In the genomic region with DNA sequence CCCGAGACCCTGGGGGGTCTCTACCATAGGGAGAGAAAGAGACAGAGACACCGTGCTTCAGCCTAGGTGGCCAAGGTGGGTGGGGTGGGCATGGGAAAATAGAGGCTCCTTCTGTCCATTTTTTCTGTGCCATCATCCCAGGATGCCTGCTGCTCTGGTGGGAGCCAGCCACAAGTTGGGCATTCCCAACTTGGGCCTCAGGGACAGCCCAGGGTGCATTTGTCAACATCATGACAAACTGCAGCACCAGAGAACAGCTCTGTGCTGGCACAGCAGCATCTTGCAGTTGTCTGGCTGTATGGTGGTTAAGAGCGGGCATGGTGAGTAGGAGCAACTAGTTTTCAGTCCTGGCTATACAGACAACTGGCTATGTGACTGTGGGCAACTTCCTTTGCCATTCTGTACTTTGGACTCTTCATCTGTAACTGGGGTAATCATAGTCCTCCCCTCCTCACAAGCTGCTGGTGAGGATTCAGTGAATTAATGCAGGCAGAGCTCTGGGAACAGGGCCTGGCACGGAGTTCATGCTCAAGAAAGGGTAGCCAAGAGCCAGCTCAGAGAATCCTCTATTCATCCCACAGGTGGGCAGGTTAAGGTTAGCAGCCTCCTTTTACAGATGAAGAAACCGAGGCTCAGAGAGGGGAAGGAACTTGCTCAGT, we compare ENCODE assay signal across 12 cellular contexts.
DNase-seq lines count a peak whose midpoint lies in the region; ATAC-seq, FAIRE-seq and TF ChIP-seq lines count a peak whose summit lies in the region.
"Had no signal": no experiment of that assay in that cellular context is flagged by ENCODE, and none has a peak within 500 bp of the region (broad histone marks: within the 10 kb centered on the region; RNA-seq: fewer than 3 reads in every experiment).

No MANE protein-coding gene starts in this region.

- POLR2A ChIA-PET in HepG2 (lab: Yijun Ruan, JAX) (interaction anchor here (0.9 to 1.2 kb wide), 4 partner anchors 15 to 187 kb away, joined by 3 to 4 read pairs (median 3); a partner anchor contains a TSS), SK-N-SH (lab: Yijun Ruan, JAX) (no interaction called here)

- H3K4me3 ChIP-seq in GM23338 = peak overlapping the region; percentile 69; the same call in 1 of the 2 replicates
- peak overlapping the region in 1 of 2 donors; percentile 81 for H3K4me3 ChIP-seq in ascending aorta
- H3K4me3 ChIP-seq in HepG2 (replicated peaks in 1 of 3; ENCODE audit: insufficient read depth in 1 of 3, low read depth in 2 of 3, low read length in 3 of 3) = no peak overlapping the region
- no peak overlapping the region for H3K4me3 ChIP-seq in skeletal muscle tissue (ENCODE audit: low read length in 3 of 3)
- no peak overlapping the region for H3K4me3 ChIP-seq in SK-N-SH (ENCODE audit: low read depth in 2 of 2, low read length in 1 of 2)

- DNase-seq in GM23338 (ENCODE audit: low spot score) = no peak
- peak in 1 of 2 donors; percentile 56 for DNase-seq in ascending aorta (ENCODE audit: low spot score in 2 of 2)
- DNase-seq in HepG2 (ENCODE audit: low spot score) = no peak
- no peak for DNase-seq in LoVo (ENCODE audit: low spot score)
- DNase-seq in SK-N-SH = no peak
- no peak for DNase-seq in D721Med (ENCODE audit: insufficient read length, low spot score)
- DNase-seq in hippocampal formation (lab: John Stamatoyannopoulos, UW) = no peak
- DNase-seq: NCI-H1436 treated with DMSO at 0.1 percent for 48 hours had no signal

- H3K9me3 Mint-ChIP-seq in GM23338 = no peaks in the 10 kb centered on the region
- H3K9me3 Mint-ChIP-seq: activated naive CD4-positive, alpha-beta T cell treated with anti-CD3 and anti-CD28 coated beads, Interleukin-2, amount 50 U/mL, for 72 hours had no signal

- no peak for TF ChIP-seq CTCF in GM23338 (conservative IDR thresholded peaks at IDR 0.05; ENCODE audit: low read depth in 2 of 2)
- no peak for TF ChIP-seq CTCF in ascending aorta (IDR thresholded peaks at IDR 0.05)
- no peak for TF ChIP-seq CTCF in HepG2 (CRISPR knock-in tag; IDR thresholded peaks at IDR 0.05)
- TF ChIP-seq CTCF in SK-N-SH (IDR thresholded peaks at IDR 0.05) = no peak
- no peak for TF ChIP-seq CTCF in D721Med (IDR thresholded peaks at IDR 0.05; ENCODE audit: insufficient read depth, missing control alignments)

- no peak overlapping the region; the same call in 1 of the 2 replicates for H3K27ac Mint-ChIP-seq in GM23338

- TF ChIP-seq EP300 in HepG2 (IDR thresholded peaks at IDR 0.05; ENCODE audit: low read depth in 2 of 2, low read length in 2 of 2) = no peak
- no peak for TF ChIP-seq EP300 in HepG2 (CRISPR knock-in tag; IDR thresholded peaks at IDR 0.05; ENCODE audit: borderline replicate concordance)
- no peak for TF ChIP-seq EP300 in SK-N-SH (IDR thresholded peaks at IDR 0.05; ENCODE audit: borderline replicate concordance in 1 of 2, low read depth in 1 of 2, low read length in 1 of 2)

- no peaks in the 10 kb centered on the region for H3F3A ChIP-seq in GM23338 (replicated peaks; ENCODE audit: low read depth)
- H3F3A ChIP-seq in SK-N-SH (replicated peaks; ENCODE audit: insufficient read depth) = no peaks in the 10 kb centered on the region

- H3K4me1 Mint-ChIP-seq in GM23338 = peaks cover 22% of the 10 kb centered on the region

- in situ Hi-C loops in HepG2 (cut with HindIII; ENCODE audit: extremely low pct_ligation_motif_present, low pct_unique_long_range_greater_than_20kb) = no loop called here

- peaks cover 2% of the 10 kb centered on the region for H3K27me3 Mint-ChIP-seq in GM23338 (ENCODE audit: insufficient read depth, low read depth, poor library complexity)

- H3K36me3 Mint-ChIP-seq in GM23338 (ENCODE audit: low read depth) = no peaks in the 10 kb centered on the region
- H3K36me3 Mint-ChIP-seq: activated naive CD4-positive, alpha-beta T cell treated with anti-CD3 and anti-CD28 coated beads, Interleukin-2, amount 50 U/mL, for 72 hours had no signal

- no TSS peak for BruUV-seq in HepG2 (replicated peaks; lab: Mats Ljungman, UMichigan)

- TF ChIP-seq POLR2A in HepG2 (IDR thresholded peaks at IDR 0.05; ENCODE audit: insufficient read depth in 1 of 2, low read depth in 2 of 2, low read length in 2 of 2) = no peak

- no peak overlapping the region for H3K27ac ChIP-seq in GM23338 (ENCODE audit: low read depth)
- H3K27ac ChIP-seq in ascending aorta = peak overlapping the region; percentile 94 to 97
- H3K27ac ChIP-seq in HepG2 (ENCODE audit: extremely low read length, insufficient read depth, low read length) = no peak overlapping the region
- H3K27ac ChIP-seq in skeletal muscle tissue (ENCODE audit: low read depth, low read length) = peak overlapping the region; percentile 84
- H3K27ac ChIP-seq in SK-N-SH (ENCODE audit: low read depth in 2 of 2, low read length in 1 of 2) = no peak overlapping the region

- intact Hi-C loops in ascending aorta (cut with DNase I) (no loop called here), HepG2 (cut with micrococcal nuclease; ENCODE audit: unreplicated experiment) (loop anchor here (2.0 kb wide), 1 partner anchor 15 kb away; no protein-coding TSS in a partner anchor)

- no peak overlapping the region for H3K9ac ChIP-seq in HepG2 (ENCODE audit: insufficient read depth, low read depth, low read length)
- peak overlapping the region in 2 of 3 donors; percentile 3 to 86 for H3K9ac ChIP-seq in skeletal muscle tissue (ENCODE audit: low read depth in 1 of 3, low read length in 3 of 3)
- no peak overlapping the region for H3K9ac ChIP-seq in SK-N-SH

- ATAC-seq in GM23338 (no peak), HepG2 (no peak)
- ATAC-seq: activated naive CD4-positive, alpha-beta T cell treated with anti-CD3 and anti-CD28 coated beads, Interleukin-2, amount 50 U/mL, for 72 hours had no signal

- H2AFZ ChIP-seq in GM23338 = no peak overlapping the region; the same call in 1 of the 2 replicates
- no peak overlapping the region for H2AFZ ChIP-seq in HepG2 (ENCODE audit: low read length)
- no peak overlapping the region for H2AFZ ChIP-seq in SK-N-SH (ENCODE audit: low read depth)

- H4K20me1 ChIP-seq in GM23338 (replicated peaks; ENCODE audit: insufficient read depth) = no peaks in the 10 kb centered on the region
- no peaks in the 10 kb centered on the region for H4K20me1 ChIP-seq in HepG2 (ENCODE audit: insufficient read depth, low read length)
- H4K20me1 ChIP-seq in SK-N-SH (ENCODE audit: insufficient read depth) = no peaks in the 10 kb centered on the region

- 92% methylated on average over 4 of the region's 5 CpGs for WGBS in HepG2 (ENCODE audit: low lambda C conversion rate)
- 87% methylated on average over 4 of the region's 5 CpGs for WGBS in SK-N-SH (ENCODE audit: low lambda C conversion rate)

- H3K4me3 Mint-ChIP-seq in GM23338 = peak overlapping the region; percentile 73; the same call in 1 of the 3 replicates

- H3K9me2 ChIP-seq in GM23338 (ENCODE audit: insufficient read depth) (no peaks in the 10 kb centered on the region), SK-N-SH (no peaks in the 10 kb centered on the region)

- H3K4me1 ChIP-seq in GM23338 (ENCODE audit: insufficient read depth) (peaks cover 5% of the 10 kb centered on the region; the same call in 1 of the 2 replicates), ascending aorta (peaks cover 34 to 52% of the 10 kb centered on the region in 2 donors), HepG2 (ENCODE audit: insufficient read depth, low read length) (peaks cover 55% of the 10 kb centered on the region), skeletal muscle tissue (ENCODE audit: control insufficient read depth in 3 of 3, insufficient read depth in 3 of 3, low read length in 3 of 3) (peaks cover 55 to 71% (median 63%) of the 10 kb centered on the region in 3 donors), SK-N-SH (ENCODE audit: control insufficient read depth in 1 of 2, insufficient read depth in 2 of 2, low read depth in 1 of 2, low read length in 1 of 2) (peaks cover 4 to 41% of the 10 kb centered on the region in 2 experiments; a peak in 3 of 4 replicates)

- H3K4me2 ChIP-seq in GM23338 = peak overlapping the region; percentile 96
- H3K4me2 ChIP-seq in HepG2 (ENCODE audit: low read depth, low read length) = peak overlapping the region; percentile 70; the same call in 1 of the 2 replicates
- H3K4me2 ChIP-seq in SK-N-SH = no peak overlapping the region

- FAIRE-seq in HepG2 (lab: Jason Lieb, UNC) (no peak), D721Med (lab: Jason Lieb, UNC) (no peak)
- FAIRE-seq: endothelial cell of umbilical vein, HTR-8/SVneo had no signal

- CTCF ChIA-PET in HepG2 (lab: Yijun Ruan, JAX; ENCODE audit: low intra/inter-chr PET ratio, low total read pairs) (no interaction called here), SK-N-SH (lab: Yijun Ruan, JAX) (interaction anchor here (1.2 to 4.0 kb wide), 3 partner anchors 24 to 118 kb away, joined by 3 to 20 read pairs (median 16); no protein-coding TSS in a partner anchor)

- H3K79me2 ChIP-seq in GM23338 (replicated peaks; ENCODE audit: insufficient read depth) (no peaks in the 10 kb centered on the region), HepG2 (ENCODE audit: insufficient read depth, low read length) (no peaks in the 10 kb centered on the region), SK-N-SH (ENCODE audit: insufficient read depth) (no peaks in the 10 kb centered on the region)

- no peak for TF ChIP-seq RAD21 in HepG2 (CRISPR knock-in tag; IDR thresholded peaks at IDR 0.05)
- no peak for TF ChIP-seq RAD21 in SK-N-SH (IDR thresholded peaks at IDR 0.05; ENCODE audit: low read length)

- H3K9me3 ChIP-seq in ascending aorta = no peaks in the 10 kb centered on the region
- H3K9me3 ChIP-seq in HepG2 (ENCODE audit: low read length) = no peaks in the 10 kb centered on the region
- H3K9me3 ChIP-seq in skeletal muscle tissue (ENCODE audit: control insufficient read depth in 3 of 3, low read length in 3 of 3) = no peaks in the 10 kb centered on the region
- H3K9me3 ChIP-seq in SK-N-SH = no peaks in the 10 kb centered on the region

- H3K27me3 ChIP-seq in GM23338 (ENCODE audit: insufficient read depth) (no peaks in the 10 kb centered on the region), ascending aorta (no peaks in the 10 kb centered on the region), HepG2 (ENCODE audit: control insufficient read depth in 1 of 2, insufficient read depth in 2 of 2, low read length in 2 of 2) (no peaks in the 10 kb centered on the region), skeletal muscle tissue (ENCODE audit: control insufficient read depth in 3 of 3, insufficient read depth in 3 of 3, low read length in 3 of 3) (no peaks in the 10 kb centered on the region), SK-N-SH (ENCODE audit: insufficient read depth) (no peaks in the 10 kb centered on the region)

- H3K36me3 ChIP-seq in GM23338 (ENCODE audit: insufficient read depth) = no peaks in the 10 kb centered on the region
- H3K36me3 ChIP-seq in ascending aorta = no peaks in the 10 kb centered on the region
- H3K36me3 ChIP-seq in HepG2 (replicated peaks in 1 of 2; ENCODE audit: control insufficient read depth in 1 of 2, insufficient read depth in 2 of 2, low read length in 2 of 2) = peaks cover 0 to 1% of the 10 kb centered on the region in 2 experiments; a peak in 3 of 5 replicates
- H3K36me3 ChIP-seq in skeletal muscle tissue (ENCODE audit: control insufficient read depth in 3 of 3, insufficient read depth in 3 of 3, low read length in 3 of 3) = peaks cover 0 to 2% (median 0%) of the 10 kb centered on the region in 3 donors
- H3K36me3 ChIP-seq in SK-N-SH (replicated peaks in 1 of 2; ENCODE audit: control insufficient read depth in 1 of 2, insufficient read depth in 2 of 2, low read length in 1 of 2) = no peaks in the 10 kb centered on the region

TF ChIP-seq in HepG2, 621 proteins besides CTCF, POLR2A, EP300 and RAD21 (continues in another document):
- no peak for TF ChIP-seq PITX1 (CRISPR knock-in tag; IDR thresholded peaks at IDR 0.05)

Comparison
In these comparisons a context has a peak if more than half of its experiments do, and no peak if none do; other contexts are left out.
1. H3K27ac ChIP-seq: peak in ascending aorta (2 of 2) and skeletal muscle tissue (single experiment); none in GM23338 (single experiment), HepG2 (single experiment) and SK-N-SH (0 of 2).
2. H3K9ac ChIP-seq: peak in skeletal muscle tissue (2 of 3); none in HepG2 (single experiment) and SK-N-SH (single experiment).